Comparison of ENCODE assay signal across 14 cellular contexts in genomic region chr1:168621356-168621755, GRCh38. TPM values are rescaled to one million over a fixed set of nuclear protein-coding genes. Genes with fewer than 3 reads are reported as not detected.
DNase-seq lines count a peak whose midpoint lies in the region; ATAC-seq, FAIRE-seq and TF ChIP-seq lines count a peak whose summit lies in the region.
"Had no signal": no experiment of that assay in that cellular context is flagged by ENCODE, and none has a peak within 500 bp of the region (broad histone marks: within the 10 kb centered on the region; RNA-seq: fewer than 3 reads in every experiment).

No MANE protein-coding gene starts in this region.

- ATAC-seq in upper lobe of right lung, result peak; percentile 68
- ATAC-seq: activated naive CD4-positive, alpha-beta T cell treated with anti-CD3 and anti-CD28 coated beads, Interleukin-2, amount 50 U/mL, for 72 hours; naive thymus-derived CD8-positive, alpha-beta T cell had no signal

- H3K4me3 Mint-ChIP-seq in MCF 10A (ENCODE audit: unreplicated experiment), result no peak overlapping the region
- H3K4me3 Mint-ChIP-seq: activated B cell treated with CpG ODN at 0.5 μM for 24 hours; naive thymus-derived CD8-positive, alpha-beta T cell had no signal

- TF ChIP-seq CTCF in MCF 10A (IDR thresholded peaks at IDR 0.05; ENCODE audit: unreplicated experiment) (no peak), fibroblast of pulmonary artery (IDR thresholded peaks at IDR 0.05; ENCODE audit: low read length, missing control alignments) (no peak), upper lobe of right lung (IDR thresholded peaks at IDR 0.05) (no peak)

- CTCF ChIA-PET in MCF 10A (lab: Yijun Ruan, JAX), result interaction anchor here (0.6 to 6.0 kb wide), 5 partner anchors 12 to 279 kb away, joined by 3 to 61 read pairs (median 3); no protein-coding TSS in a partner anchor

- in situ Hi-C loops in T47D (cut with HindIII; ENCODE audit: low pct_unique_long_range_greater_than_20kb, low sequenced_read_pairs), result no loop called here

- H3K4me3 ChIP-seq in fibroblast of pulmonary artery (replicated peaks; ENCODE audit: low read depth, low read length), result no peak overlapping the region
- H3K4me3 ChIP-seq in upper lobe of right lung, result no peak overlapping the region
- no peak overlapping the region for H3K4me3 ChIP-seq in small intestine (ENCODE audit: low read depth in 1 of 2, low read length in 2 of 2)

- WGBS in small intestine, 3 donors, result 76 to 86% (median 79%) methylated on average over 1 of the region's 1 CpG

- H3K36me3 Mint-ChIP-seq in MCF 10A (ENCODE audit: insufficient read depth, unreplicated experiment), result no peaks in the 10 kb centered on the region
- H3K36me3 Mint-ChIP-seq: activated naive CD4-positive, alpha-beta T cell treated with anti-CD3 and anti-CD28 coated beads, Interleukin-2, amount 50 U/mL, for 72 hours; naive thymus-derived CD8-positive, alpha-beta T cell had no signal

- H3K4me1 Mint-ChIP-seq in MCF 10A (ENCODE audit: insufficient read depth, unreplicated experiment), result peaks cover 7% of the 10 kb centered on the region
- H3K4me1 Mint-ChIP-seq: activated B cell treated with CpG ODN at 0.5 μM for 24 hours had no signal

- H3K36me3 ChIP-seq in upper lobe of right lung, result no peaks in the 10 kb centered on the region
- no peaks in the 10 kb centered on the region for H3K36me3 ChIP-seq in small intestine (ENCODE audit: control insufficient read depth in 2 of 2, insufficient read depth in 2 of 2, low read length in 2 of 2)

- DNase-seq in T47D (ENCODE audit: low read depth in 1 of 2, low spot score in 1 of 2) (peak; percentile 23 to 89), MCF 10A (ENCODE audit: unreplicated experiment) (no peak), fibroblast of pulmonary artery (ENCODE audit: low read depth) (peak; percentile 33), left kidney (ENCODE audit: low read depth, low spot score) (peak; percentile 21), upper lobe of right lung (no peak), SKM-1 (lab: John Stamatoyannopoulos, UW; ENCODE audit: unreplicated experiment) (no peak), small intestine (no peak), NCI-H1105 treated with DMSO at 0.1 percent for 48 hours (lab: John Stamatoyannopoulos, UW) (no peak)
- DNase-seq: activated B cell treated with CpG ODN at 0.5 μM for 24 hours; erythroblast; naive thymus-derived CD8-positive, alpha-beta T cell had no signal

- H3K27ac ChIP-seq in upper lobe of right lung, result no peak overlapping the region
- H3K27ac ChIP-seq in small intestine (ENCODE audit: low read depth in 1 of 2, low read length in 1 of 2), result no peak overlapping the region
- H3K27ac ChIP-seq: 22Rv1 had no signal

- H3K4me1 ChIP-seq in upper lobe of right lung (no peaks in the 10 kb centered on the region), small intestine (ENCODE audit: control insufficient read depth in 2 of 2, insufficient read depth in 1 of 2, low read depth in 1 of 2, low read length in 1 of 2) (no peaks in the 10 kb centered on the region)

- H3K27me3 ChIP-seq in upper lobe of right lung, result no peaks in the 10 kb centered on the region
- no peaks in the 10 kb centered on the region for H3K27me3 ChIP-seq in small intestine (ENCODE audit: control insufficient read depth in 2 of 2, insufficient read depth in 2 of 2, low read length in 2 of 2)

- H3K27ac Mint-ChIP-seq in MCF 10A (ENCODE audit: low read depth, unreplicated experiment), result no peak overlapping the region
- H3K27ac Mint-ChIP-seq: activated B cell treated with CpG ODN at 0.5 μM for 24 hours; activated naive CD4-positive, alpha-beta T cell treated with anti-CD3 and anti-CD28 coated beads, Interleukin-2, amount 50 U/mL, for 72 hours; naive thymus-derived CD8-positive, alpha-beta T cell had no signal

- no peaks in the 10 kb centered on the region for H3K27me3 Mint-ChIP-seq in MCF 10A (ENCODE audit: insufficient read depth, unreplicated experiment)
- H3K27me3 Mint-ChIP-seq: activated B cell treated with CpG ODN at 0.5 μM for 24 hours had no signal

- no TSS peak for BruUV-seq in MCF 10A (replicated peaks; lab: Mats Ljungman, UMichigan)

- intact Hi-C loops in MCF 10A (cut with micrococcal nuclease) (no loop called here), upper lobe of right lung (cut with DNase I) (no loop called here)

- POLR2A ChIA-PET in MCF 10A (lab: Yijun Ruan, JAX), result interaction anchor here (4.5 kb wide), 1 partner anchor 16 kb away, joined by 18 read pairs; no protein-coding TSS in a partner anchor

- no peak for FAIRE-seq in small intestine (lab: Jason Lieb, UNC)
- FAIRE-seq: colon had no signal

- H3K9me3 ChIP-seq in upper lobe of right lung, result no peaks in the 10 kb centered on the region
- H3K9me3 ChIP-seq in small intestine (ENCODE audit: control insufficient read depth, low read depth), result no peaks in the 10 kb centered on the region

- no peaks in the 10 kb centered on the region for H3K9me3 Mint-ChIP-seq in MCF 10A (ENCODE audit: unreplicated experiment)
- H3K9me3 Mint-ChIP-seq: activated B cell treated with CpG ODN at 0.5 μM for 24 hours; activated naive CD4-positive, alpha-beta T cell treated with anti-CD3 and anti-CD28 coated beads, Interleukin-2, amount 50 U/mL, for 72 hours; naive thymus-derived CD8-positive, alpha-beta T cell had no signal

RNA-seq across cellular contexts. Expression of gene XCL1, which starts 45.0 kb away (rescaled TPM):
- total RNA-seq in MCF 10A (2022) (not detected in 2 replicates), upper lobe of right lung (0.90 TPM)
- under 1 TPM in 2 of 3 donors, not detected in 1; 0.21 to 0.54 TPM for polyA plus RNA-seq in small intestine
- total RNA-seq: activated B cell treated with CpG ODN at 0.5 μM for 24 hours had no signal

Comparison
In these comparisons a context has a peak if more than half of its experiments do, and no peak if none do; other contexts are left out.
1. DNase-seq: peak in T47D (2 of 2), fibroblast of pulmonary artery (single experiment) and left kidney (single experiment); none in MCF 10A (single experiment), upper lobe of right lung (single experiment), SKM-1 (single experiment), small intestine (single experiment) and NCI-H1105 treated with DMSO at 0.1 percent for 48 hours (single experiment).